ENCODE assay signal across 1 cellular context in the genomic region with DNA sequence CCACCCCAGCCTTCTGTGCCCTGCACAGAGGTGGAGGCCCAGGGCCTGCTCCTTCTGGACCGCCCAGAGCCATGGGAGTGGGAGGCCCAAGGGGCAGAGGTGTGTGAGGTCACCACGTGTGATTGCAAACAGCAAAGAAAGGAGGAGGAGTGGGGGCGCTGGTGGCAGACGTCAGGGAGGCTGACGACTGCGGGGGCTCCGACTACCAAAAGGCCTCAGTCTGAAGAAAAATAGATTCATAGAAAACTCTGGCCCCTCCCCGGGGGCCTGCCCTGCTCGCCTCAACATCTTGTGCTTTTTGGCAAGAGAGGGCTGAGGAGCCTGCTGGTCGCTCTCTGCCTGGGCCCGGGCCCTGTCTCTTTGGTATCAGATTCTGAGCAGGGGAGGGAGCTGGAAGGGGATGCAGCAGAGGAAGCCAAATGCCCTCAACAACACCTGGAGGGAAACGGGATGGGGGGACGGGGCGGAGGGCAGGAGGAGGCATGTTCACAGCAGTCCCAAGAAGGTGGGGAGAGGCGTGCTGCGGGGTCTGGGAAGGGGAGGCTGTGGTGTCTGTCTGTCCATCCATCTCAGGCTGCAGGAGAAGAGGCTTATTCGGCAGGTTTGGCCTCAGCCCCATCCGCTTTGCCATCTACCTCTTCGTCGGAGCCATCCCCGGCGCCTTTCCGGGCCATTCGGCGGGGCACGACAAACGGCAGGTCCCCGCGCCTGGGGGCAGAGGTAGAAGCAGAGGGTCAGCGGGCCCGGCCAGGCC.
TF ChIP-seq lines count a peak whose summit lies in the region.

No MANE protein-coding gene starts in this region.

TF ChIP-seq in HEK293, 187 proteins besides CTCF, POLR2A, EP300 and RAD21 (continued from another document):
- TF ChIP-seq, protein P1, sequence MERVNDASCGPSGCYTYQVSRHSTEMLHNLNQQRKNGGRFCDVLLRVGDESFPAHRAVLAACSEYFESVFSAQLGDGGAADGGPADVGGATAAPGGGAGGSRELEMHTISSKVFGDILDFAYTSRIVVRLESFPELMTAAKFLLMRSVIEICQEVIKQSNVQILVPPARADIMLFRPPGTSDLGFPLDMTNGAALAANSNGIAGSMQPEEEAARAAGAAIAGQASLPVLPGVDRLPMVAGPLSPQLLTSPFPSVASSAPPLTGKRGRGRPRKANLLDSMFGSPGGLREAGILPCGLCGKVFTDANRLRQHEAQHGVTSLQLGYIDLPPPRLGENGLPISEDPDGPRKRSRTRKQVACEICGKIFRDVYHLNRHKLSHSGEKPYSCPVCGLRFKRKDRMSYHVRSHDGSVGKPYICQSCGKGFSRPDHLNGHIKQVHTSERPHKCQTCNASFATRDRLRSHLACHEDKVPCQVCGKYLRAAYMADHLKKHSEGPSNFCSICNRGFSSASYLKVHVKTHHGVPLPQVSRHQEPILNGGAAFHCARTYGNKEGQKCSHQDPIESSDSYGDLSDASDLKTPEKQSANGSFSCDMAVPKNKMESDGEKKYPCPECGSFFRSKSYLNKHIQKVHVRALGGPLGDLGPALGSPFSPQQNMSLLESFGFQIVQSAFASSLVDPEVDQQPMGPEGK (tag by site-specific recombination; IDR thresholded peaks at IDR 0.05), result no peak
- TF ChIP-seq ZNF792 (tag by site-specific recombination; IDR thresholded peaks at IDR 0.05), result no peak
- 0 out of 2 replicates have a peak, but pooled peaks have one; percentile 13 for TF ChIP-seq ZFHX2 (tag by site-specific recombination; conservative IDR thresholded peaks at IDR 0.05)
- TF ChIP-seq KLF8 (tag by site-specific recombination; IDR thresholded peaks at IDR 0.05), result no peak
- no peak for TF ChIP-seq ZNF837 (tag by site-specific recombination; IDR thresholded peaks at IDR 0.05)
- TF ChIP-seq YY2 (tag by site-specific recombination; IDR thresholded peaks at IDR 0.05), result no peak
- no peak for TF ChIP-seq PRDM1 (tag by site-specific recombination; IDR thresholded peaks at IDR 0.05)
